23 cellular contexts compared by ENCODE assay signal in genomic region chr9:93436655-93437407, GRCh38. TPM values are rescaled to one million over a fixed set of nuclear protein-coding genes. Genes with fewer than 3 reads are reported as not detected.
DNase-seq lines count a peak whose midpoint lies in the region; ATAC-seq and TF ChIP-seq lines count a peak whose summit lies in the region.
"Had no signal": no experiment of that assay in that cellular context is flagged by ENCODE, and none has a peak within 500 bp of the region (broad histone marks: within the 10 kb centered on the region; RNA-seq: fewer than 3 reads in every experiment).

No MANE protein-coding gene starts in this region.

- no peaks in the 10 kb centered on the region for H3K27me3 ChIP-seq in H9 (ENCODE audit: insufficient read depth, low read length)
- H3K27me3 ChIP-seq: MG63 had no signal

- DNase-seq in ELF-1 (ENCODE audit: low read depth, low spot score) (peak; percentile 32), H9 (peak; percentile 47), neural crest cell (ENCODE audit: low read depth, low spot score) (no peak), SK-N-DZ (ENCODE audit: low spot score) (no peak), dedifferentiated amniotic fluid mesenchymal stem cell (ENCODE audit: extremely low spot score) (no peak), cerebellar cortex (ENCODE audit: low spot score) (no peak)
- DNase-seq in natural killer cell treated with Interleukin-12 subunit alpha and Interleukin-12 subunit beta and Interleukin-15 and Interleukin-18, amount 100 ng/mL, for 72 hours (ENCODE audit: low spot score) = no peak
- DNase-seq: CD4-positive, CD25-positive, alpha-beta regulatory T cell; DMS79; MG63; NCI-H1417; NCI-H1694 treated with DMSO at 0.1 percent for 48 hours; NCI-H2081 treated with DMSO at 0.1 percent for 48 hours; NCI-H2171 treated with DMSO at 0.1 percent for 48 hours; NCI-H446; NCI-H526; RPMI8226; SHP77 treated with DMSO at 0.1 percent for 48 hours; SK-N-SH had no signal

- H4K5ac ChIP-seq in H9 (ENCODE audit: insufficient read length, low read depth, low read length) = no peak overlapping the region

- no peak overlapping the region for H3K23ac ChIP-seq in H9 (ENCODE audit: insufficient read length, low read depth, low read length)

- no peak overlapping the region for H2BK5ac ChIP-seq in H9 (ENCODE audit: insufficient read length, low read length)

- H3K79me2 ChIP-seq in H9 (ENCODE audit: insufficient read depth, low read length) = no peaks in the 10 kb centered on the region

- no peak overlapping the region for H2BK20ac ChIP-seq in H9 (ENCODE audit: low read depth, low read length, poor library complexity, severe bottlenecking)

- no peak overlapping the region for H2BK15ac ChIP-seq in H9 (ENCODE audit: low read depth, low read length)

- no peaks in the 10 kb centered on the region for H4K20me1 ChIP-seq in H9 (ENCODE audit: control insufficient read depth, insufficient read depth, insufficient read length)

- no peak overlapping the region for H3K27ac ChIP-seq in H9 (ENCODE audit: insufficient read length, low read depth, low read length)

- no peak overlapping the region for H3K14ac ChIP-seq in H9 (ENCODE audit: insufficient read depth, low read length)

- H3K9me3 Mint-ChIP-seq in H9 (no peaks in the 10 kb centered on the region), brain (no peaks in the 10 kb centered on the region), neural crest cell (no peaks in the 10 kb centered on the region)
- H3K9me3 Mint-ChIP-seq in natural killer cell treated with Interleukin-12 subunit alpha and Interleukin-12 subunit beta and Interleukin-15 and Interleukin-18, amount 100 ng/mL, for 72 hours = no peaks in the 10 kb centered on the region
- H3K9me3 Mint-ChIP-seq: CD4-positive, CD25-positive, alpha-beta regulatory T cell; IgD-negative memory B cell had no signal

- H3K4me1 ChIP-seq in H9 (ENCODE audit: insufficient read depth, low read length) = no peaks in the 10 kb centered on the region

- H3K27ac Mint-ChIP-seq in H9 = 0 out of 7 replicates have a peak overlapping the region, but pooled peaks of 1 of the 3 experiments have one; percentile 2
- H3K27ac Mint-ChIP-seq in brain = peak overlapping the region in 4 of 5 experiments; percentile 42 to 80 (median 56)
- H3K27ac Mint-ChIP-seq in neural crest cell (ENCODE audit: unreplicated experiment) = peak overlapping the region; percentile 91
- H3K27ac Mint-ChIP-seq in natural killer cell treated with Interleukin-12 subunit alpha and Interleukin-12 subunit beta and Interleukin-15 and Interleukin-18, amount 100 ng/mL, for 72 hours = no peak overlapping the region
- H3K27ac Mint-ChIP-seq: CD4-positive, CD25-positive, alpha-beta regulatory T cell; IgD-negative memory B cell had no signal

- H3K4me1 Mint-ChIP-seq in H9 (peaks cover 4 to 11% of the 10 kb centered on the region in 2 experiments; a peak in 3 of 4 replicates), brain (peaks cover 15% of the 10 kb centered on the region), neural crest cell (peaks cover 29% of the 10 kb centered on the region)
- peaks cover 0 to 2% of the 10 kb centered on the region in 2 donors for H3K4me1 Mint-ChIP-seq in natural killer cell treated with Interleukin-12 subunit alpha and Interleukin-12 subunit beta and Interleukin-15 and Interleukin-18, amount 100 ng/mL, for 72 hours (ENCODE audit: low read depth in 2 of 2)

- H3T11ph ChIP-seq in H9 (ENCODE audit: low read length) = no peak overlapping the region

- no peak overlapping the region for H2AK5ac ChIP-seq in H9 (ENCODE audit: insufficient read length, low read length)

- H3K18ac ChIP-seq in H9 (ENCODE audit: insufficient read length, low read depth, low read length) = no peak overlapping the region

- ATAC-seq in natural killer cell treated with Interleukin-12 subunit alpha and Interleukin-12 subunit beta and Interleukin-15 and Interleukin-18, amount 100 ng/mL, for 72 hours = no peak
- ATAC-seq: GM12878, HCT116 had no signal

- H3K9me3 ChIP-seq in H9 (ENCODE audit: control insufficient read depth, low read depth, low read length) = no peaks in the 10 kb centered on the region
- H3K9me3 ChIP-seq: MG63, SK-N-SH had no signal

- H4K91ac ChIP-seq in H9 (ENCODE audit: insufficient read length, low read depth, low read length) = no peak overlapping the region

- TF ChIP-seq CTCF in H9 (conservative IDR thresholded peaks at IDR 0.05) (no peak), brain (conservative IDR thresholded peaks at IDR 0.05) (no peak), neural crest cell (conservative IDR thresholded peaks at IDR 0.05) (no peak)

- no peak overlapping the region for H3K4me2 ChIP-seq in H9 (ENCODE audit: insufficient read depth, insufficient read length, low read length)
- H3K4me2 ChIP-seq: SK-N-SH had no signal

- WGBS in H9 (ENCODE audit: extremely low coverage, insufficient read length, low lambda C conversion rate) = no CpG with 5 or more reads among the region's 7 CpGs

- H3K4me3 Mint-ChIP-seq in H9 (no peak overlapping the region), brain (peak overlapping the region in 3 of 5 experiments; percentile 24 to 48 (median 28)), neural crest cell (peak overlapping the region; percentile 28)
- no peak overlapping the region for H3K4me3 Mint-ChIP-seq in natural killer cell treated with Interleukin-12 subunit alpha and Interleukin-12 subunit beta and Interleukin-15 and Interleukin-18, amount 100 ng/mL, for 72 hours
- H3K4me3 Mint-ChIP-seq: CD4-positive, CD25-positive, alpha-beta regulatory T cell; IgD-negative memory B cell had no signal

- no peaks in the 10 kb centered on the region for H3K79me1 ChIP-seq in H9 (ENCODE audit: insufficient read depth, low read depth, low read length, poor library complexity, severe bottlenecking)

- no peak overlapping the region for H4K8ac ChIP-seq in H9 (replicated peaks; ENCODE audit: insufficient read length, low read depth, low read length)

- no peak overlapping the region for H3K56ac ChIP-seq in H9 (ENCODE audit: insufficient read length, low read depth, low read length)

- H3K23me2 ChIP-seq in H9 (ENCODE audit: insufficient read length, low read depth, low read length, poor library complexity, severe bottlenecking) = no peaks in the 10 kb centered on the region

- H2BK120ac ChIP-seq in H9 (ENCODE audit: low read depth, low read length, poor library complexity, severe bottlenecking) = no peak overlapping the region

- H3K27me3 Mint-ChIP-seq in H9 (ENCODE audit: low read depth) (peaks cover 1% of the 10 kb centered on the region; the same call in 1 of the 2 replicates), brain (no peaks in the 10 kb centered on the region), neural crest cell (ENCODE audit: low read depth) (no peaks in the 10 kb centered on the region)
- peaks cover 3 to 8% of the 10 kb centered on the region in 2 donors for H3K27me3 Mint-ChIP-seq in natural killer cell treated with Interleukin-12 subunit alpha and Interleukin-12 subunit beta and Interleukin-15 and Interleukin-18, amount 100 ng/mL, for 72 hours
- H3K27me3 Mint-ChIP-seq: IgD-negative memory B cell had no signal

- H3K36me3 Mint-ChIP-seq in H9 (ENCODE audit: insufficient read depth in 1 of 3, low read depth in 3 of 3) (no peaks in the 10 kb centered on the region), brain (peaks cover 10% of the 10 kb centered on the region), neural crest cell (ENCODE audit: low read depth) (no peaks in the 10 kb centered on the region)
- H3K36me3 Mint-ChIP-seq in natural killer cell treated with Interleukin-12 subunit alpha and Interleukin-12 subunit beta and Interleukin-15 and Interleukin-18, amount 100 ng/mL, for 72 hours = peaks cover 4% of the 10 kb centered on the region

- no peak overlapping the region for H2AFZ ChIP-seq in H9 (ENCODE audit: low read length)

- no peak overlapping the region for H3K4ac ChIP-seq in H9 (ENCODE audit: low read depth, low read length)

- H2BK12ac ChIP-seq in H9 (ENCODE audit: insufficient read length, low read depth, low read length) = no peak overlapping the region

- H3K9ac ChIP-seq in H9 (ENCODE audit: extremely low read depth, insufficient read length, low read length) = no peak overlapping the region
- H3K9ac ChIP-seq: SK-N-SH had no signal

RNA-seq across cellular contexts. Expression of gene FAM120A, which starts 14.7 kb away (rescaled TPM):
- 57.3 and 57.7 TPM in 2 replicates for total RNA-seq in H9 (2021)
- 61.7 TPM for polyA plus RNA-seq in brain (ENCODE audit: insufficient read depth, low read depth, low replicate concordance)
- total RNA-seq in neural crest cell = 57.3 and 59.5 TPM in 2 replicates
- polyA plus RNA-seq in SK-N-DZ (2014; cell fraction: cytosol; rRNA removed) = 12.4 and 14.0 TPM in 2 replicates
- 13.4 and 29.0 TPM in 2 replicates for polyA plus RNA-seq in SK-N-DZ (2014; cell fraction: nucleus; rRNA removed)
- total RNA-seq in natural killer cell treated with Interleukin-12 subunit alpha and Interleukin-12 subunit beta and Interleukin-15 and Interleukin-18, amount 100 ng/mL, for 72 hours = 100 to 1,000 TPM; 138 to 154 TPM

RNA-seq across cellular contexts. Expression of gene FAM120AOS, which starts 16.6 kb away (rescaled TPM):
- total RNA-seq in H9 (2021) (53.6 and 53.7 TPM in 2 replicates), neural crest cell (45.9 and 52.0 TPM in 2 replicates)
- 50.5 TPM for polyA plus RNA-seq in brain (ENCODE audit: insufficient read depth, low read depth, low replicate concordance)
- 27.2 and 31.6 TPM in 2 replicates for polyA plus RNA-seq in SK-N-DZ (2014; cell fraction: cytosol; rRNA removed)
- 15.8 and 20.8 TPM in 2 replicates for polyA plus RNA-seq in SK-N-DZ (2014; cell fraction: nucleus; rRNA removed)
- total RNA-seq in natural killer cell treated with Interleukin-12 subunit alpha and Interleukin-12 subunit beta and Interleukin-15 and Interleukin-18, amount 100 ng/mL, for 72 hours = 10 to 100 TPM; 28.6 to 36.0 TPM

Comparison
In these comparisons a context has a peak if more than half of its experiments do, and no peak if none do; other contexts are left out.
1. DNase-seq: peak in ELF-1 (single experiment) and H9 (single experiment); none in neural crest cell (single experiment), SK-N-DZ (single experiment), dedifferentiated amniotic fluid mesenchymal stem cell (single experiment), natural killer cell treated with Interleukin-12 subunit alpha and Interleukin-12 subunit beta and Interleukin-15 and Interleukin-18, amount 100 ng/mL, for 72 hours (single experiment) and cerebellar cortex (single experiment).
2. H3K27ac Mint-ChIP-seq: peak in brain (4 of 5) and neural crest cell (single experiment); none in natural killer cell treated with Interleukin-12 subunit alpha and Interleukin-12 subunit beta and Interleukin-15 and Interleukin-18, amount 100 ng/mL, for 72 hours (0 of 2).
3. H3K4me3 Mint-ChIP-seq: peak in brain (3 of 5) and neural crest cell (single experiment); none in H9 (0 of 2) and natural killer cell treated with Interleukin-12 subunit alpha and Interleukin-12 subunit beta and Interleukin-15 and Interleukin-18, amount 100 ng/mL, for 72 hours (single experiment).